In genomic region chr1:204647114-204647804, GRCh38 we compare ENCODE assay signal across 9 cellular contexts. TPM values are rescaled to one million over a fixed set of nuclear protein-coding genes. Genes with fewer than 3 reads are reported as not detected.
DNase-seq lines count a peak whose midpoint lies in the region; ATAC-seq and TF ChIP-seq lines count a peak whose summit lies in the region.
"Had no signal": no experiment of that assay in that cellular context is flagged by ENCODE, and none has a peak within 500 bp of the region (broad histone marks: within the 10 kb centered on the region; RNA-seq: fewer than 3 reads in every experiment).

No MANE protein-coding gene starts in this region.

- ATAC-seq in GM18858 (IDR thresholded peaks at IDR 0.05; ENCODE audit: unreplicated experiment) (no peak), HG02678 (IDR thresholded peaks at IDR 0.05; ENCODE audit: unreplicated experiment) (no peak)

- TF ChIP-seq POLR2A in NB4 (IDR thresholded peaks at IDR 0.05; ENCODE audit: extremely low read depth, insufficient read length) = no peak

- peak overlapping the region in 2 of 5 experiments; percentile 6 for H3K4me3 Mint-ChIP-seq in brain
- H3K4me3 Mint-ChIP-seq: activated naive CD8-positive, alpha-beta T cell had no signal

- peak overlapping the region in 4 of 5 experiments; percentile 45 to 68 (median 66) for H3K27ac Mint-ChIP-seq in brain
- H3K27ac Mint-ChIP-seq: activated naive CD8-positive, alpha-beta T cell had no signal

- peaks cover 73% of the 10 kb centered on the region for H3K4me1 Mint-ChIP-seq in brain

- TF ChIP-seq CTCF in NB4 (IDR thresholded peaks at IDR 0.05; ENCODE audit: low read depth, low read length) (no peak), brain (conservative IDR thresholded peaks at IDR 0.05) (no peak)

- no peaks in the 10 kb centered on the region for H3K36me3 Mint-ChIP-seq in brain
- H3K36me3 Mint-ChIP-seq: activated naive CD8-positive, alpha-beta T cell had no signal

- H3K27me3 Mint-ChIP-seq in brain = no peaks in the 10 kb centered on the region

- no peak overlapping the region for H3K4me3 ChIP-seq in NB4 (ENCODE audit: low read depth, low read length)

- peak; percentile 3 for DNase-seq in stimulated activated CD4-positive, alpha-beta T cell treated with anti-CD3 and anti-CD28 coated beads, Interleukin-1b, Interleukin-23, amount 100 ng/mL, for 48 hours
- DNase-seq in stimulated activated CD4-positive, alpha-beta T cell treated with anti-CD3 and anti-CD28 coated beads, Interleukin-4, amount 100 ng/mL, for 24 hours = no peak
- DNase-seq in NB4 (ENCODE audit: low read depth) = peak; percentile 66
- DNase-seq in midbrain (lab: John Stamatoyannopoulos, UW) = peak; percentile 47
- no peak for DNase-seq in cerebellar nuclear complex (lab: John Stamatoyannopoulos, UW)

- H3K9me3 Mint-ChIP-seq in brain = no peaks in the 10 kb centered on the region

RNA-seq across cellular contexts. Expression of gene LRRN2, which starts 38.3 kb away (rescaled TPM):
- polyA plus RNA-seq in brain (ENCODE audit: insufficient read depth, low read depth, low replicate concordance) = 9.2 TPM

Comparison
In these comparisons a context has a peak if more than half of its experiments do, and no peak if none do; other contexts are left out.
1. DNase-seq: peak in stimulated activated CD4-positive, alpha-beta T cell treated with anti-CD3 and anti-CD28 coated beads, Interleukin-1b, Interleukin-23, amount 100 ng/mL, for 48 hours (single experiment), NB4 (single experiment) and midbrain (single experiment); none in stimulated activated CD4-positive, alpha-beta T cell treated with anti-CD3 and anti-CD28 coated beads, Interleukin-4, amount 100 ng/mL, for 24 hours (single experiment) and cerebellar nuclear complex (0 of 2).